In genomic region chr6:28142446-28142845, GRCh38 we compare ENCODE assay signal across 2 cellular contexts.
TF ChIP-seq lines count a peak whose summit lies in the region.

No MANE protein-coding gene starts in this region.

TF ChIP-seq in SK-N-SH, 30 proteins besides CTCF, POLR2A, EP300 and RAD21 (continued from another document):
- TF ChIP-seq IRF3 (IDR thresholded peaks at IDR 0.05; ENCODE audit: low read depth, low read length) (no peak), EZH2phosphoT487 (IDR thresholded peaks at IDR 0.05; ENCODE audit: borderline replicate concordance, low read depth) (no peak), SMC3 (IDR thresholded peaks at IDR 0.05; ENCODE audit: low read depth, low read length) (no peak), TCF12 (IDR thresholded peaks at IDR 0.05) (no peak), CHD2 (IDR thresholded peaks at IDR 0.05; ENCODE audit: low read length, partially characterized antibody) (no peak), TEAD4 (IDR thresholded peaks at IDR 0.05; ENCODE audit: borderline replicate concordance, insufficient read depth) (no peak), RCOR1 (IDR thresholded peaks at IDR 0.05; ENCODE audit: low read length) (no peak)
- TF ChIP-seq, protein P1, sequence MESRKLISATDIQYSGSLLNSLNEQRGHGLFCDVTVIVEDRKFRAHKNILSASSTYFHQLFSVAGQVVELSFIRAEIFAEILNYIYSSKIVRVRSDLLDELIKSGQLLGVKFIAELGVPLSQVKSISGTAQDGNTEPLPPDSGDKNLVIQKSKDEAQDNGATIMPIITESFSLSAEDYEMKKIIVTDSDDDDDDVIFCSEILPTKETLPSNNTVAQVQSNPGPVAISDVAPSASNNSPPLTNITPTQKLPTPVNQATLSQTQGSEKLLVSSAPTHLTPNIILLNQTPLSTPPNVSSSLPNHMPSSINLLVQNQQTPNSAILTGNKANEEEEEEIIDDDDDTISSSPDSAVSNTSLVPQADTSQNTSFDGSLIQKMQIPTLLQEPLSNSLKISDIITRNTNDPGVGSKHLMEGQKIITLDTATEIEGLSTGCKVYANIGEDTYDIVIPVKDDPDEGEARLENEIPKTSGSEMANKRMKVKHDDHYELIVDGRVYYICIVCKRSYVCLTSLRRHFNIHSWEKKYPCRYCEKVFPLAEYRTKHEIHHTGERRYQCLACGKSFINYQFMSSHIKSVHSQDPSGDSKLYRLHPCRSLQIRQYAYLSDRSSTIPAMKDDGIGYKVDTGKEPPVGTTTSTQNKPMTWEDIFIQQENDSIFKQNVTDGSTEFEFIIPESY (IDR thresholded peaks at IDR 0.05; ENCODE audit: borderline replicate concordance, low read depth), result no peak
TF ChIP-seq in SK-N-SH: peak in this region for 0.

TF ChIP-seq in SK-N-SH treated with all-trans-retinoic acid at 6 μM for 48 hours, 23 proteins besides CTCF, POLR2A, EP300 and RAD21 (continued from another document):
- TF ChIP-seq ZFP3 (CRISPR knock-in tag; IDR thresholded peaks at IDR 0.05), result no peak
- TF ChIP-seq TSHZ2 (CRISPR knock-in tag; IDR thresholded peaks at IDR 0.05), result no peak
- TF ChIP-seq ISL1 (CRISPR knock-in tag; IDR thresholded peaks at IDR 0.05), result no peak
- TF ChIP-seq ZNF8 (CRISPR knock-in tag; IDR thresholded peaks at IDR 0.05), result no peak
- no peak for TF ChIP-seq PPARA (CRISPR knock-in tag; IDR thresholded peaks at IDR 0.05; ENCODE audit: borderline replicate concordance)
- no peak for TF ChIP-seq ESRRG (CRISPR knock-in tag; IDR thresholded peaks at IDR 0.05)
- no peak for TF ChIP-seq RARB (CRISPR knock-in tag; IDR thresholded peaks at IDR 0.05)
- no peak for TF ChIP-seq ZNF70 (CRISPR knock-in tag; IDR thresholded peaks at IDR 0.05)
- no peak for TF ChIP-seq ZC3H10 (CRISPR knock-in tag; IDR thresholded peaks at IDR 0.05)
